16 cellular contexts compared by ENCODE assay signal in genomic region chr11:12502950-12503579, GRCh38.
DNase-seq lines count a peak whose midpoint lies in the region; ATAC-seq and TF ChIP-seq lines count a peak whose summit lies in the region.
"Had no signal": no experiment of that assay in that cellular context is flagged by ENCODE, and none has a peak within 500 bp of the region (broad histone marks: within the 10 kb centered on the region; RNA-seq: fewer than 3 reads in every experiment).

No MANE protein-coding gene starts in this region.

- H3K4me1 ChIP-seq in right atrium auricular region, result peaks cover 0 to 20% of the 10 kb centered on the region in 2 donors
- H3K4me1 ChIP-seq in heart left ventricle, result peaks cover 0 to 34% (median 9%) of the 10 kb centered on the region in 12 donors
- H3K4me1 ChIP-seq in neural progenitor cell, result peaks cover 7% of the 10 kb centered on the region
- peaks cover 47% of the 10 kb centered on the region for H3K4me1 ChIP-seq in vagina

- TF ChIP-seq CTCF in right atrium auricular region (IDR thresholded peaks at IDR 0.05) (no peak), heart left ventricle (IDR thresholded peaks at IDR 0.05) (no peak), neural progenitor cell (IDR thresholded peaks at IDR 0.05) (no peak), vagina (IDR thresholded peaks at IDR 0.05) (no peak)

- H3K79me2 ChIP-seq in neural progenitor cell (ENCODE audit: low read depth), result no peaks in the 10 kb centered on the region

- H2AFZ ChIP-seq in neural progenitor cell (replicated peaks), result no peak overlapping the region

- ATAC-seq in Right ventricle myocardium inferior, result peak; percentile 55
- peak in 3 of 4 donors; percentile 56 to 81 (median 80) for ATAC-seq in heart left ventricle

- H4K20me1 ChIP-seq in neural progenitor cell (ENCODE audit: low read depth), result no peaks in the 10 kb centered on the region

- H3K36me3 Mint-ChIP-seq in neural progenitor cell, result peaks cover 3% of the 10 kb centered on the region
- H3K36me3 Mint-ChIP-seq in activated T-cell treated with anti-CD3 and anti-CD28 coated beads, Interleukin-2, amount 50 U/mL, for 24 hours (ENCODE audit: low read depth), result no peaks in the 10 kb centered on the region
- H3K36me3 Mint-ChIP-seq: activated naive CD4-positive, alpha-beta T cell treated with anti-CD3 and anti-CD28 coated beads, Interleukin-2, amount 10 ng/mL, durations not matched to agents 7 days and 5 days; WTC11 had no signal

- H3K36me3 ChIP-seq in right atrium auricular region, result peaks cover 40% of the 10 kb centered on the region
- H3K36me3 ChIP-seq in heart left ventricle, result peaks cover 0 to 51% (median 33%) of the 10 kb centered on the region in 9 donors
- H3K36me3 ChIP-seq in neural progenitor cell, result no peaks in the 10 kb centered on the region
- H3K36me3 ChIP-seq in vagina, result peaks cover 0 to 4% of the 10 kb centered on the region in 2 donors

- no peaks in the 10 kb centered on the region for H3K27me3 ChIP-seq in right atrium auricular region
- no peaks in the 10 kb centered on the region for H3K27me3 ChIP-seq in heart left ventricle
- no peaks in the 10 kb centered on the region for H3K27me3 ChIP-seq in neural progenitor cell
- H3K27me3 ChIP-seq in vagina, result no peaks in the 10 kb centered on the region

- H3K27me3 Mint-ChIP-seq in neural progenitor cell (ENCODE audit: insufficient read depth, low read depth), result no peaks in the 10 kb centered on the region
- H3K27me3 Mint-ChIP-seq in activated T-cell treated with anti-CD3 and anti-CD28 coated beads, Interleukin-2, amount 50 U/mL, for 24 hours, result peaks cover 3% of the 10 kb centered on the region
- H3K27me3 Mint-ChIP-seq: activated naive CD4-positive, alpha-beta T cell treated with anti-CD3 and anti-CD28 coated beads, Interleukin-2, amount 10 ng/mL, durations not matched to agents 7 days and 5 days had no signal

- intact Hi-C loops in Right ventricle myocardium inferior (cut with DNase I), result loop anchor here (10.0 kb wide), 1 partner anchor 168 kb away; no protein-coding TSS in a partner anchor
- intact Hi-C loops in heart left ventricle (cut with DNase I), result loop anchor here in 1 of 10 donors (10.0 kb wide), 1 partner anchor 88 kb away; no protein-coding TSS in a partner anchor
- intact Hi-C loops in vagina (cut with DNase I), result no loop called here

- H3K4me3 ChIP-seq in right atrium auricular region, result no peak overlapping the region
- H3K4me3 ChIP-seq in heart left ventricle, result no peak overlapping the region
- no peak overlapping the region for H3K4me3 ChIP-seq in neural progenitor cell
- no peak overlapping the region for H3K4me3 ChIP-seq in vagina

- 73 to 83% (median 79%) methylated on average over 3 of the region's 3 CpGs for WGBS in heart left ventricle, 4 donors

- H3K4me3 Mint-ChIP-seq in neural progenitor cell, result no peak overlapping the region
- no peak overlapping the region for H3K4me3 Mint-ChIP-seq in activated T-cell treated with anti-CD3 and anti-CD28 coated beads, Interleukin-2, amount 50 U/mL, for 24 hours
- H3K4me3 Mint-ChIP-seq: activated naive CD4-positive, alpha-beta T cell treated with anti-CD3 and anti-CD28 coated beads, Interleukin-2, amount 10 ng/mL, durations not matched to agents 7 days and 5 days; WTC11 had no signal

- H3K4me2 ChIP-seq in neural progenitor cell, result no peak overlapping the region

- H3K9ac ChIP-seq in neural progenitor cell, result no peak overlapping the region

- H3K27ac Mint-ChIP-seq in neural progenitor cell, result peak overlapping the region; percentile 22
- H3K27ac Mint-ChIP-seq in activated T-cell treated with anti-CD3 and anti-CD28 coated beads, Interleukin-2, amount 50 U/mL, for 24 hours, result no peak overlapping the region
- H3K27ac Mint-ChIP-seq: activated naive CD4-positive, alpha-beta T cell treated with anti-CD3 and anti-CD28 coated beads, Interleukin-2, amount 10 ng/mL, durations not matched to agents 7 days and 5 days; WTC11 had no signal

- H3K9me3 Mint-ChIP-seq in neural progenitor cell, result no peaks in the 10 kb centered on the region
- no peaks in the 10 kb centered on the region for H3K9me3 Mint-ChIP-seq in activated T-cell treated with anti-CD3 and anti-CD28 coated beads, Interleukin-2, amount 50 U/mL, for 24 hours
- H3K9me3 Mint-ChIP-seq: activated naive CD4-positive, alpha-beta T cell treated with anti-CD3 and anti-CD28 coated beads, Interleukin-2, amount 10 ng/mL, durations not matched to agents 7 days and 5 days; WTC11 had no signal

- no peak overlapping the region for H3K27ac ChIP-seq in right atrium auricular region
- H3K27ac ChIP-seq in heart left ventricle, result peak overlapping the region in 1 of 12 donors; percentile 61
- H3K27ac ChIP-seq in neural progenitor cell, result no peak overlapping the region
- H3K27ac ChIP-seq in vagina, result peak overlapping the region; percentile 44

- no peaks in the 10 kb centered on the region for H3F3A ChIP-seq in neural progenitor cell (ENCODE audit: low read depth)

- DNase-seq in Right ventricle myocardium inferior (ENCODE audit: missing footprints), result no peak
- DNase-seq in right atrium auricular region (ENCODE audit: low spot score), result no peak
- DNase-seq in heart left ventricle, result peak in 1 of 5 donors; percentile 54
- no peak for DNase-seq in neural progenitor cell (ENCODE audit: low spot score)
- DNase-seq in vagina (ENCODE audit: extremely low spot score in 2 of 2), result no peak
- no peak for DNase-seq in activated T-cell treated with anti-CD3 and anti-CD28 coated beads, Interleukin-2, amount 50 U/mL, for 24 hours
- DNase-seq in hepatic stellate cell (ENCODE audit: low spot score), result no peak
- no peak for DNase-seq in iPS-NIHi11 (ENCODE audit: low spot score)
- DNase-seq: activated naive CD4-positive, alpha-beta T cell treated with anti-CD3 and anti-CD28 coated beads, Interleukin-2, amount 10 ng/mL, durations not matched to agents 7 days and 5 days; COR-L47; GOT3; NCI-H1105 treated with DMSO at 0.1 percent for 48 hours; NCI-H226; OCI-M1; stimulated activated naive CD4-positive, alpha-beta T cell had no signal

- H3K9me3 ChIP-seq in right atrium auricular region (no peaks in the 10 kb centered on the region), heart left ventricle (no peaks in the 10 kb centered on the region), neural progenitor cell (ENCODE audit: low read depth) (no peaks in the 10 kb centered on the region), vagina (no peaks in the 10 kb centered on the region)

- TF ChIP-seq POLR2A in heart left ventricle (IDR thresholded peaks at IDR 0.05) (no peak), vagina (IDR thresholded peaks at IDR 0.05) (no peak)

- H3K4me1 Mint-ChIP-seq in neural progenitor cell, result peaks cover 19% of the 10 kb centered on the region
- H3K4me1 Mint-ChIP-seq in activated T-cell treated with anti-CD3 and anti-CD28 coated beads, Interleukin-2, amount 50 U/mL, for 24 hours (ENCODE audit: low read depth), result no peaks in the 10 kb centered on the region
- H3K4me1 Mint-ChIP-seq: activated naive CD4-positive, alpha-beta T cell treated with anti-CD3 and anti-CD28 coated beads, Interleukin-2, amount 10 ng/mL, durations not matched to agents 7 days and 5 days had no signal
